In genomic region chr15:65533057-65533752, GRCh38 we compare ENCODE assay signal across 1 cellular context.
TF ChIP-seq lines count a peak whose summit lies in the region.

No MANE protein-coding gene starts in this region.

TF ChIP-seq in GM23338, 12 proteins besides CTCF, POLR2A, EP300 and RAD21 (continued from another document):
- TF ChIP-seq ZNF331 (CRISPR knock-in tag; IDR thresholded peaks at IDR 0.05; ENCODE audit: low read depth) (no peak), STAT1 (IDR thresholded peaks at IDR 0.05; ENCODE audit: unreplicated experiment) (no peak), CREB1 (CRISPR knock-in tag; IDR thresholded peaks at IDR 0.05; ENCODE audit: low read depth) (no peak), POLR2AphosphoS5 (IDR thresholded peaks at IDR 0.05; ENCODE audit: low read depth) (no peak), EZH2phosphoT487 (IDR thresholded peaks at IDR 0.05; ENCODE audit: unreplicated experiment) (no peak), ZNF114 (CRISPR knock-in tag; IDR thresholded peaks at IDR 0.05) (no peak), NANOG (IDR thresholded peaks at IDR 0.05; ENCODE audit: borderline replicate concordance) (no peak), JUNB (IDR thresholded peaks at IDR 0.05; ENCODE audit: unreplicated experiment) (no peak), EZH2 (IDR thresholded peaks at IDR 0.05; ENCODE audit: low read depth, unreplicated experiment) (no peak), ETS1 (IDR thresholded peaks at IDR 0.05) (no peak)
TF ChIP-seq in GM23338: peak in this region for 0.
